Comparison of ENCODE assay signal across 12 cellular contexts in genomic region chr2:45930396-45930792, GRCh38.
DNase-seq lines count a peak whose midpoint lies in the region; ATAC-seq and TF ChIP-seq lines count a peak whose summit lies in the region.
"Had no signal": no experiment of that assay in that cellular context is flagged by ENCODE, and none has a peak within 500 bp of the region (broad histone marks: within the 10 kb centered on the region; RNA-seq: fewer than 3 reads in every experiment).

No MANE protein-coding gene starts in this region.

- TF ChIP-seq CTCF in spleen (IDR thresholded peaks at IDR 0.05 in 8 of 11, conservative IDR thresholded peaks at IDR 0.05 in 3 of 11), result no peak

- H3K4me3 Mint-ChIP-seq in naive B cell, result peak overlapping the region in 2 of 8 donors; percentile 4 to 33
- H3K4me3 Mint-ChIP-seq: immature natural killer cell had no signal

- H3K27ac ChIP-seq in Karpas-422 (ENCODE audit: low read length), result peak overlapping the region; percentile 35
- H3K27ac ChIP-seq in spleen, result peak overlapping the region in 4 of 8 donors; percentile 21 to 50 (median 42)
- H3K27ac ChIP-seq: KMS-11, SK-N-MC had no signal

- H3K36me3 ChIP-seq in Karpas-422 (ENCODE audit: insufficient read depth, low read length) (no peaks in the 10 kb centered on the region), spleen (no peaks in the 10 kb centered on the region)

- no peak overlapping the region for H3K4me3 ChIP-seq in Karpas-422 (ENCODE audit: low read length)
- H3K4me3 ChIP-seq in spleen, result no peak overlapping the region
- H3K4me3 ChIP-seq: SK-N-MC had no signal

- no peaks in the 10 kb centered on the region for H3K27me3 ChIP-seq in Karpas-422 (ENCODE audit: low read length)
- no peaks in the 10 kb centered on the region for H3K27me3 ChIP-seq in spleen (replicated peaks in 1 of 7)

- ATAC-seq in naive B cell (ENCODE audit: low read depth in 2 of 2), result peak; percentile 1 to 3
- ATAC-seq in GM18873 (IDR thresholded peaks at IDR 0.05; ENCODE audit: low FRiP score, unreplicated experiment), result no peak

- no peak overlapping the region for H3K4me2 ChIP-seq in Karpas-422 (ENCODE audit: low read depth, low read length, poor library complexity, severe bottlenecking)
- H3K4me2 ChIP-seq: KMS-11 had no signal

- peak overlapping the region; percentile 26 to 97 (median 94) for H3K27ac Mint-ChIP-seq in naive B cell
- H3K27ac Mint-ChIP-seq: immature natural killer cell had no signal

- peaks cover 100% of the 10 kb centered on the region for H3K79me2 ChIP-seq in Karpas-422 (ENCODE audit: low read length)

- H3K9me2 ChIP-seq in Karpas-422 (replicated peaks; ENCODE audit: insufficient read depth, low read length), result no peaks in the 10 kb centered on the region

- H3K9me3 ChIP-seq in Karpas-422 (ENCODE audit: low read length) (no peaks in the 10 kb centered on the region), spleen (no peaks in the 10 kb centered on the region)

- peaks cover 0 to 3% (median 0%) of the 10 kb centered on the region in 7 donors for H3K9me3 Mint-ChIP-seq in naive B cell
- H3K9me3 Mint-ChIP-seq: immature natural killer cell had no signal

- intact Hi-C loops in spleen (cut with DNase I; ENCODE audit: low total_unique reads), result loop anchor here (10.0 kb wide), 1 partner anchor 156 kb away; no protein-coding TSS in a partner anchor

- H3K36me3 Mint-ChIP-seq in naive B cell, result no peaks in the 10 kb centered on the region
- H3K36me3 Mint-ChIP-seq: immature natural killer cell had no signal

- H2AFZ ChIP-seq in Karpas-422 (ENCODE audit: low read length), result no peak overlapping the region

- WGBS in spleen, 5 donors, result 78 to 96% (median 80%) methylated on average over 1 of the region's 1 CpG

- H3K4me1 Mint-ChIP-seq in naive B cell, result peaks cover 27 to 40% (median 37%) of the 10 kb centered on the region in 3 donors

- no peaks in the 10 kb centered on the region for H4K20me1 ChIP-seq in Karpas-422 (ENCODE audit: insufficient read depth, low read depth, low read length)

- DNase-seq in COLO668 (lab: John Stamatoyannopoulos, UW; ENCODE audit: unreplicated experiment) (peak; percentile 74), Karpas-422 (no peak), amniotic epithelial cell (ENCODE audit: low read depth) (peak; percentile 91), naive B cell (no peak), spleen (no peak), hippocampal formation (lab: John Stamatoyannopoulos, UW) (no peak), middle frontal gyrus (ENCODE audit: extremely low spot score, low spot score) (no peak)
- DNase-seq: immature natural killer cell; stimulated activated CD8-positive, alpha-beta memory T cell treated with anti-CD3 and anti-CD28 coated beads, Interleukin-4, amount 100 ng/mL, for 48 hours had no signal

- TF ChIP-seq POLR2A in spleen (IDR thresholded peaks at IDR 0.05), result no peak

- H3K4me1 ChIP-seq in Karpas-422 (ENCODE audit: low read length) (peaks cover 48% of the 10 kb centered on the region), spleen (peaks cover 0 to 33% (median 3%) of the 10 kb centered on the region in 6 donors)

- no peak overlapping the region for H3K9ac ChIP-seq in Karpas-422 (ENCODE audit: low read length)
- H3K9ac ChIP-seq: KMS-11 had no signal

- H3K27me3 Mint-ChIP-seq in naive B cell, result no peaks in the 10 kb centered on the region

Comparison
In these comparisons a context has a peak if more than half of its experiments do, and no peak if none do; other contexts are left out.
1. DNase-seq: peak in COLO668 (single experiment) and amniotic epithelial cell (single experiment); none in Karpas-422 (single experiment), naive B cell (single experiment), spleen (single experiment), hippocampal formation (0 of 2) and middle frontal gyrus (single experiment).